Comparison of ENCODE assay signal across 8 cellular contexts in the genomic region with DNA sequence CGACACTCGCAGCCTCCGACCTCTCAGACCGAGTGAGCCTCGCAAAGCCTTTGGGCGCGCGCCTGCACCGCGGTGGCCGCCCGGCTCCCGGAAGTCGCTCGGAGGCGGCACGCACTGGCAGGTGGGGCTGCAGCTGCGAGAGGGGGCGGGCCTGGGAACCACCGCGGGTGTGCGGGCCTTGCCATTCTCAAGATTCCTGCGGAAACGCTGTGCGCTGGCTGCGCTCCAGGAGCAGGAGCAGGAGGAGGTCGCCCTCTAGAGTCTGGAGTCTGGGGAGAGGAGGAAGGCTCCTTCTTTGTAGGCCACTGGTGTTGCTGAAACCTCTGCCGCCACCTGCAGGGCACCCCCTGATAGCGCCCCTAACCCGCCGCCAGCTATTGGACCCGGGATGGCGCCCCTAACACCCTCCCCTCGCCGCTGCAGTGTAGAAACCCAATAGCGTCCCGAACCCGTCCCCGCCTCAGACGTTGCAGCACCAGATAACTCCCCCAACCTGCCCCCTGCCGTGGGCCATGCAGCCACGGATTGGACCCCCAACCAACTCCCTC.
DNase-seq lines count a peak whose midpoint lies in the region; ATAC-seq, FAIRE-seq and TF ChIP-seq lines count a peak whose summit lies in the region.
"Not testable (repeated sequence)": the region's sequence is repeated elsewhere in the genome, so short reads cannot be mapped to it uniquely, and the experiment has no call there.

No MANE protein-coding gene starts in this region.

- H3K27me3 ChIP-seq in CD8-positive, alpha-beta T cell (ENCODE audit: insufficient read depth, low read length); HepG2 (ENCODE audit: control insufficient read depth in 1 of 2, insufficient read depth in 2 of 2, low read length in 2 of 2): not testable (repeated sequence)

- H3K36me3 ChIP-seq in CD8-positive, alpha-beta T cell (ENCODE audit: insufficient read depth, low read length); HepG2 (replicated peaks in 1 of 2; ENCODE audit: control insufficient read depth in 1 of 2, insufficient read depth in 2 of 2, low read length in 2 of 2): not testable (repeated sequence)

- not testable (repeated sequence) for H3K27me3 Mint-ChIP-seq in CD8-positive, alpha-beta T cell (ENCODE audit: low read depth)

- TF ChIP-seq RAD21 in HepG2 (CRISPR knock-in tag; IDR thresholded peaks at IDR 0.05) = not testable (repeated sequence)

- not testable (repeated sequence) for H3K27ac Mint-ChIP-seq in CD8-positive, alpha-beta T cell

- in situ Hi-C loops in HepG2 (cut with HindIII; ENCODE audit: extremely low pct_ligation_motif_present, low pct_unique_long_range_greater_than_20kb) = not testable (repeated sequence)

- H3K4me2 ChIP-seq in HepG2 (ENCODE audit: low read depth, low read length) = peak overlapping the region; percentile 23; the same call in 1 of the 2 replicates

- 17% methylated on average over 2 of the region's 42 CpGs for WGBS in HepG2 (ENCODE audit: low lambda C conversion rate)

- intact Hi-C loops in CD8-positive, alpha-beta T cell (cut with DNase I, micrococcal nuclease); HepG2 (cut with micrococcal nuclease; ENCODE audit: unreplicated experiment): not testable (repeated sequence)

- H3K4me1 ChIP-seq in CD8-positive, alpha-beta T cell (ENCODE audit: insufficient read depth, low read length); HepG2 (ENCODE audit: insufficient read depth, low read length): not testable (repeated sequence)

- H2AFZ ChIP-seq in HepG2 (ENCODE audit: low read length) = not testable (repeated sequence)

- FAIRE-seq in HepG2 (lab: Jason Lieb, UNC) = peak; percentile 21

- peak overlapping the region; percentile 39 for H3K4me3 ChIP-seq in CD8-positive, alpha-beta T cell (ENCODE audit: low read depth, low read length)
- H3K4me3 ChIP-seq in HepG2 (replicated peaks in 1 of 3; ENCODE audit: insufficient read depth in 1 of 3, low read depth in 2 of 3, low read length in 3 of 3) = peak overlapping the region in 2 of 3 experiments; percentile 16 to 36; a peak in 4 of 6 replicates

- not testable (repeated sequence) for TF ChIP-seq POLR2A in HepG2 (IDR thresholded peaks at IDR 0.05; ENCODE audit: insufficient read depth in 1 of 2, low read depth in 2 of 2, low read length in 2 of 2)

- H3K36me3 Mint-ChIP-seq in CD8-positive, alpha-beta T cell = not testable (repeated sequence)

- not testable (repeated sequence) for H3K79me2 ChIP-seq in HepG2 (ENCODE audit: insufficient read depth, low read length)

- DNase-seq in CD8-positive, alpha-beta T cell = peak in 6 of 7 experiments; percentile 44 to 82 (median 56)
- DNase-seq in NCI-H226 = peak; percentile 73
- peak; percentile 22 to 39 for DNase-seq in activated CD4-positive, alpha-beta T cell treated with anti-CD3 and anti-CD28 coated beads, Interleukin-2, amount 50 U/mL, for 48 hours
- peak; percentile 2 for DNase-seq in cerebellum (ENCODE audit: low spot score)
- peak; percentile 0 for DNase-seq in HepG2 (ENCODE audit: low spot score)
- DNase-seq in stimulated activated CD8-positive, alpha-beta memory T cell treated with anti-CD3 and anti-CD28 coated beads, Interleukin-12 subunit alpha, Interleukin-12 subunit beta, amount 100 ng/mL, for 24 hours (ENCODE audit: extremely low read depth) = peak; percentile 19

- POLR2A ChIA-PET in CD8-positive, alpha-beta T cell (lab: Charles Lee); HepG2 (lab: Yijun Ruan, JAX): not testable (repeated sequence)

- H3K27ac ChIP-seq in CD8-positive, alpha-beta T cell (ENCODE audit: low read depth, low read length); HepG2 (ENCODE audit: extremely low read length, insufficient read depth, low read length): not testable (repeated sequence)

- not testable (repeated sequence) for H3K9ac ChIP-seq in HepG2 (ENCODE audit: insufficient read depth, low read depth, low read length)

- CTCF ChIA-PET in CD8-positive, alpha-beta T cell (lab: Charles Lee); HepG2 (lab: Yijun Ruan, JAX; ENCODE audit: low intra/inter-chr PET ratio, low total read pairs): not testable (repeated sequence)

- H4K20me1 ChIP-seq in HepG2 (ENCODE audit: insufficient read depth, low read length) = not testable (repeated sequence)

- H3K9me3 Mint-ChIP-seq in CD8-positive, alpha-beta T cell = not testable (repeated sequence)

- BruUV-seq in HepG2 (replicated peaks; lab: Mats Ljungman, UMichigan) = not testable (repeated sequence)

- ATAC-seq in CD8-positive, alpha-beta T cell = peak; percentile 84
- ATAC-seq in GM19397 (IDR thresholded peaks at IDR 0.05; ENCODE audit: unreplicated experiment) (peak; percentile 98), HG03159 (IDR thresholded peaks at IDR 0.05; ENCODE audit: unreplicated experiment) (peak; percentile 95), HepG2 (peak; percentile 93)

- H3K4me3 Mint-ChIP-seq in CD8-positive, alpha-beta T cell = peak overlapping the region; percentile 76

- TF ChIP-seq CTCF in CD8-positive, alpha-beta T cell (IDR thresholded peaks at IDR 0.05) = not testable (repeated sequence)
- 0 out of 2 replicates have a peak, but pooled peaks have one; percentile 17 for TF ChIP-seq CTCF in HepG2 (CRISPR knock-in tag; IDR thresholded peaks at IDR 0.05)

- not testable (repeated sequence) for H3K4me1 Mint-ChIP-seq in CD8-positive, alpha-beta T cell (ENCODE audit: low read depth)

- not testable (repeated sequence) for TF ChIP-seq EP300 in HepG2 (IDR thresholded peaks at IDR 0.05; ENCODE audit: low read depth in 2 of 2, low read length in 2 of 2); HepG2 (CRISPR knock-in tag; IDR thresholded peaks at IDR 0.05; ENCODE audit: borderline replicate concordance)

- not testable (repeated sequence) for H3K9me3 ChIP-seq in CD8-positive, alpha-beta T cell (ENCODE audit: low read length); HepG2 (ENCODE audit: low read length)

TF ChIP-seq in HepG2, 621 proteins besides CTCF, POLR2A, EP300 and RAD21:
- TF ChIP-seq, protein P1, sequence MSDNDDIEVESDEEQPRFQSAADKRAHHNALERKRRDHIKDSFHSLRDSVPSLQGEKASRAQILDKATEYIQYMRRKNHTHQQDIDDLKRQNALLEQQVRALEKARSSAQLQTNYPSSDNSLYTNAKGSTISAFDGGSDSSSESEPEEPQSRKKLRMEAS (IDR thresholded peaks at IDR 0.05) = 0 out of 2 replicates have a peak, but pooled peaks have one; percentile 18
- TF ChIP-seq GABPB1 (CRISPR knock-in tag; IDR thresholded peaks at IDR 0.05) (peak; percentile 75; the same call in 1 of the 2 replicates), HNRNPLL (IDR thresholded peaks at IDR 0.05; ENCODE audit: low read depth, low read length, poor library complexity, severe bottlenecking) (peak; percentile 64), GABPA (IDR thresholded peaks at IDR 0.05; ENCODE audit: low read depth, low read length) (peak; percentile 25; the same call in 1 of the 2 replicates)
- TF ChIP-seq, protein P2, sequence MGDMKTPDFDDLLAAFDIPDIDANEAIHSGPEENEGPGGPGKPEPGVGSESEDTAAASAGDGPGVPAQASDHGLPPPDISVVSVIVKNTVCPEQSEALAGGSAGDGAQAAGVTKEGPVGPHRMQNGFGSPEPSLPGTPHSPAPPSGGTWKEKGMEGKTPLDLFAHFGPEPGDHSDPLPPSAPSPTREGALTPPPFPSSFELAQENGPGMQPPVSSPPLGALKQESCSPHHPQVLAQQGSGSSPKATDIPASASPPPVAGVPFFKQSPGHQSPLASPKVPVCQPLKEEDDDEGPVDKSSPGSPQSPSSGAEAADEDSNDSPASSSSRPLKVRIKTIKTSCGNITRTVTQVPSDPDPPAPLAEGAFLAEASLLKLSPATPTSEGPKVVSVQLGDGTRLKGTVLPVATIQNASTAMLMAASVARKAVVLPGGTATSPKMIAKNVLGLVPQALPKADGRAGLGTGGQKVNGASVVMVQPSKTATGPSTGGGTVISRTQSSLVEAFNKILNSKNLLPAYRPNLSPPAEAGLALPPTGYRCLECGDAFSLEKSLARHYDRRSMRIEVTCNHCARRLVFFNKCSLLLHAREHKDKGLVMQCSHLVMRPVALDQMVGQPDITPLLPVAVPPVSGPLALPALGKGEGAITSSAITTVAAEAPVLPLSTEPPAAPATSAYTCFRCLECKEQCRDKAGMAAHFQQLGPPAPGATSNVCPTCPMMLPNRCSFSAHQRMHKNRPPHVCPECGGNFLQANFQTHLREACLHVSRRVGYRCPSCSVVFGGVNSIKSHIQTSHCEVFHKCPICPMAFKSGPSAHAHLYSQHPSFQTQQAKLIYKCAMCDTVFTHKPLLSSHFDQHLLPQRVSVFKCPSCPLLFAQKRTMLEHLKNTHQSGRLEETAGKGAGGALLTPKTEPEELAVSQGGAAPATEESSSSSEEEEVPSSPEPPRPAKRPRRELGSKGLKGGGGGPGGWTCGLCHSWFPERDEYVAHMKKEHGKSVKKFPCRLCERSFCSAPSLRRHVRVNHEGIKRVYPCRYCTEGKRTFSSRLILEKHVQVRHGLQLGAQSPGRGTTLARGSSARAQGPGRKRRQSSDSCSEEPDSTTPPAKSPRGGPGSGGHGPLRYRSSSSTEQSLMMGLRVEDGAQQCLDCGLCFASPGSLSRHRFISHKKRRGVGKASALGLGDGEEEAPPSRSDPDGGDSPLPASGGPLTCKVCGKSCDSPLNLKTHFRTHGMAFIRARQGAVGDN (CRISPR knock-in tag; IDR thresholded peaks at IDR 0.05) = peak; percentile 42
- not testable (repeated sequence) for TF ChIP-seq GABPA (CRISPR knock-in tag; IDR thresholded peaks at IDR 0.05; ENCODE audit: low read depth)
TF ChIP-seq in HepG2: peak in this region for 5; not testable (repeated sequence) for 616.

Comparison
In these comparisons a context has a peak if more than half of its experiments do, and no peak if none do; other contexts are left out.
1. DNase-seq: peak in every context shown above with its lines; median percentile 73 in NCI-H226; 56 in CD8-positive, alpha-beta T cell; 30 in activated CD4-positive, alpha-beta T cell treated with anti-CD3 and anti-CD28 coated beads, Interleukin-2, amount 50 U/mL, for 48 hours; 19 in stimulated activated CD8-positive, alpha-beta memory T cell treated with anti-CD3 and anti-CD28 coated beads, Interleukin-12 subunit alpha, Interleukin-12 subunit beta, amount 100 ng/mL, for 24 hours; 2 in cerebellum; 0 in HepG2.